Comparison of ENCODE assay signal across 20 cellular contexts in the genomic region with DNA sequence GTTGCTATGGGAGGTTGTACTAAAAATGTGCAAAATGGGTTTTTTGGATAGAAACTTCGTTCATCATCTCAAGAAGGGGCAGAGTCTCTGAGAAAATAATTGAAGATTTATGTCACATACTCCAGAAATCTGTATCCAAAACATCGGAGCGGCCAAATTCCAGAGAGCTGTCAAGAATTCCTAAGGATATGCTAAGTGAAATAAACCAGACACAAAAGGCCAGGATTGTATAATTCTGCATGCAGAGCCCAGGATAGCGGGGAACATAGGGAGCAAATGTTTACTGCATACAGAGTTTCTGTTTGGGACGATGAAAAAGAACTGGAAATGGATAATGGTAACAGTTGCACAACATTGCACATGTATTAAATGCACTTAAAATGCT.
A peak's percentile ranks its signal among the peaks of the same experiment; 100 is the strongest.
DNase-seq lines count a peak whose midpoint lies in the region; ATAC-seq and TF ChIP-seq lines count a peak whose summit lies in the region.
"Had no signal": no experiment of that assay in that cellular context is flagged by ENCODE, and none has a peak within 500 bp of the region (broad histone marks: within the 10 kb centered on the region; RNA-seq: fewer than 3 reads in every experiment).

No MANE protein-coding gene starts in this region.

- H3K36me3 ChIP-seq in OCI-LY7 (ENCODE audit: insufficient read depth, low read length) (no peaks in the 10 kb centered on the region), esophagus muscularis mucosa (no peaks in the 10 kb centered on the region), muscle layer of duodenum (ENCODE audit: control insufficient read depth in 1 of 2, insufficient read depth in 2 of 2, low read length in 2 of 2) (no peaks in the 10 kb centered on the region)
- H3K36me3 ChIP-seq in naive thymus-derived CD4-positive, alpha-beta T cell (ENCODE audit: control insufficient read depth in 2 of 3, insufficient read depth in 3 of 3, low read length in 3 of 3): no peaks in the 10 kb centered on the region
- H3K36me3 ChIP-seq: cardiac muscle cell, ovary had no signal

- POLR2A ChIA-PET in OCI-LY7 (lab: Charles Lee): interaction anchor here (0.6 kb wide), 1 partner anchor 17 kb away, joined by 3 read pairs; no protein-coding TSS in a partner anchor
- POLR2A ChIA-PET in naive thymus-derived CD4-positive, alpha-beta T cell (lab: Charles Lee): no interaction called here

- DNase-seq in AG20443 (ENCODE audit: low spot score) (peak; percentile 47), OCI-LY7 (ENCODE audit: low spot score) (no peak), esophagus muscularis mucosa (ENCODE audit: extremely low spot score) (no peak), endothelial cell (ENCODE audit: low spot score) (no peak), NCI-H1092 (lab: John Stamatoyannopoulos, UW) (no peak)
- DNase-seq in naive thymus-derived CD4-positive, alpha-beta T cell: no peak
- DNase-seq: activated CD4-positive, alpha-beta memory T cell treated with anti-CD3 and anti-CD28 coated beads, Interleukin-2, amount 10 ng/mL, durations not matched to agents 7 days and 5 days; naive thymus-derived CD8-positive, alpha-beta T cell; NCI-H1417 treated with DMSO at 0.1 percent for 48 hours; NCI-H2107; NCI-H524; right cardiac atrium; SW 1271 had no signal

- no peak overlapping the region for H3K27ac Mint-ChIP-seq in endothelial cell (ENCODE audit: unreplicated experiment)
- no peak overlapping the region for H3K27ac Mint-ChIP-seq in naive thymus-derived CD4-positive, alpha-beta T cell
- H3K27ac Mint-ChIP-seq: activated CD4-positive, alpha-beta memory T cell treated with anti-CD3 and anti-CD28 coated beads, Interleukin-2, amount 10 ng/mL, durations not matched to agents 7 days and 5 days; memory B cell had no signal

- no peaks in the 10 kb centered on the region for H3K4me1 Mint-ChIP-seq in endothelial cell (ENCODE audit: unreplicated experiment)
- peaks cover 0 to 3% (median 0%) of the 10 kb centered on the region in 7 donors for H3K4me1 Mint-ChIP-seq in naive thymus-derived CD4-positive, alpha-beta T cell
- H3K4me1 Mint-ChIP-seq: activated CD4-positive, alpha-beta memory T cell treated with anti-CD3 and anti-CD28 coated beads, Interleukin-2, amount 10 ng/mL, durations not matched to agents 7 days and 5 days had no signal

- H3K4me2 ChIP-seq in OCI-LY7 (ENCODE audit: low read length): peak overlapping the region; percentile 40

- H3K9me3 Mint-ChIP-seq in endothelial cell (ENCODE audit: unreplicated experiment): no peaks in the 10 kb centered on the region
- H3K9me3 Mint-ChIP-seq in naive thymus-derived CD4-positive, alpha-beta T cell: peaks cover 0 to 19% (median 2%) of the 10 kb centered on the region in 11 donors

- no peaks in the 10 kb centered on the region for H3K36me3 Mint-ChIP-seq in endothelial cell (ENCODE audit: low read depth, unreplicated experiment)
- no peaks in the 10 kb centered on the region for H3K36me3 Mint-ChIP-seq in naive thymus-derived CD4-positive, alpha-beta T cell
- H3K36me3 Mint-ChIP-seq: naive thymus-derived CD8-positive, alpha-beta T cell had no signal

- no peak for TF ChIP-seq POLR2A in esophagus muscularis mucosa (IDR thresholded peaks at IDR 0.05; ENCODE audit: low read depth)

- peaks cover 18% of the 10 kb centered on the region for H3K4me1 ChIP-seq in OCI-LY7 (ENCODE audit: insufficient read depth, low read length, poor library complexity, severe bottlenecking)
- peaks cover 9 to 34% (median 27%) of the 10 kb centered on the region in 4 donors for H3K4me1 ChIP-seq in esophagus muscularis mucosa
- H3K4me1 ChIP-seq in muscle layer of duodenum (ENCODE audit: control insufficient read depth in 1 of 2, insufficient read depth in 2 of 2, low read length in 2 of 2): peaks cover 5 to 10% of the 10 kb centered on the region in 2 donors
- no peaks in the 10 kb centered on the region for H3K4me1 ChIP-seq in naive thymus-derived CD4-positive, alpha-beta T cell (ENCODE audit: control insufficient read depth in 2 of 2, insufficient read depth in 2 of 2, low read length in 2 of 2)

- no peak for ATAC-seq in naive thymus-derived CD4-positive, alpha-beta T cell
- ATAC-seq in GM21717 (IDR thresholded peaks at IDR 0.05; ENCODE audit: unreplicated experiment): no peak
- ATAC-seq: naive thymus-derived CD8-positive, alpha-beta T cell; right cardiac atrium had no signal

- no TSS peak for BruUV-seq in OCI-LY7 (replicated peaks; lab: Mats Ljungman, UMichigan)

- CTCF ChIA-PET in OCI-LY7 (lab: Charles Lee; ENCODE audit: unreplicated experiment): no interaction called here
- CTCF ChIA-PET in naive thymus-derived CD4-positive, alpha-beta T cell (lab: Charles Lee): no interaction called here

- no peak overlapping the region for H3K4me3 ChIP-seq in OCI-LY7 (ENCODE audit: low read depth, low read length, poor library complexity, severe bottlenecking)
- peak overlapping the region in 1 of 4 donors; percentile 18 for H3K4me3 ChIP-seq in esophagus muscularis mucosa
- H3K4me3 ChIP-seq in muscle layer of duodenum (ENCODE audit: low read depth in 1 of 2, low read length in 2 of 2): no peak overlapping the region
- no peak overlapping the region for H3K4me3 ChIP-seq in naive thymus-derived CD4-positive, alpha-beta T cell (ENCODE audit: low read length)
- H3K4me3 ChIP-seq: cardiac muscle cell, ovary had no signal

- H3K27me3 Mint-ChIP-seq in endothelial cell (ENCODE audit: unreplicated experiment): peaks cover 1% of the 10 kb centered on the region
- peaks cover 0 to 6% (median 0%) of the 10 kb centered on the region in 5 donors for H3K27me3 Mint-ChIP-seq in naive thymus-derived CD4-positive, alpha-beta T cell
- H3K27me3 Mint-ChIP-seq: activated CD4-positive, alpha-beta memory T cell treated with anti-CD3 and anti-CD28 coated beads, Interleukin-2, amount 10 ng/mL, durations not matched to agents 7 days and 5 days had no signal

- no peak for TF ChIP-seq EP300 in esophagus muscularis mucosa (IDR thresholded peaks at IDR 0.05)

- H3K79me2 ChIP-seq in OCI-LY7 (ENCODE audit: insufficient read depth, low read depth, low read length): no peaks in the 10 kb centered on the region

- H3K27ac ChIP-seq in OCI-LY7 (ENCODE audit: low read depth, low read length, poor library complexity, severe bottlenecking) (peak overlapping the region; percentile 33), esophagus muscularis mucosa (replicated peaks in 1 of 4) (peak overlapping the region; percentile 44 to 79 (median 60)), muscle layer of duodenum (ENCODE audit: low read length) (peak overlapping the region; percentile 43)
- H3K27ac ChIP-seq in naive thymus-derived CD4-positive, alpha-beta T cell (ENCODE audit: low read depth, low read length): no peak overlapping the region
- H3K27ac ChIP-seq: C4-2B, cardiac muscle cell, epithelial cell of prostate, ovary had no signal

- H2AFZ ChIP-seq in OCI-LY7 (ENCODE audit: low read length): peak overlapping the region; percentile 83; the same call in 1 of the 2 replicates

- no peaks in the 10 kb centered on the region for H3K27me3 ChIP-seq in esophagus muscularis mucosa
- no peaks in the 10 kb centered on the region for H3K27me3 ChIP-seq in muscle layer of duodenum (ENCODE audit: low read depth, low read length)
- no peaks in the 10 kb centered on the region for H3K27me3 ChIP-seq in naive thymus-derived CD4-positive, alpha-beta T cell (ENCODE audit: control insufficient read depth in 2 of 2, insufficient read depth in 2 of 2, low read length in 2 of 2)
- H3K27me3 ChIP-seq: cardiac muscle cell, ovary had no signal

- WGBS in esophagus muscularis mucosa: 23% methylated on average over 5 of the region's 5 CpGs

- H3K4me3 Mint-ChIP-seq in endothelial cell (ENCODE audit: unreplicated experiment): no peak overlapping the region
- no peak overlapping the region for H3K4me3 Mint-ChIP-seq in naive thymus-derived CD4-positive, alpha-beta T cell
- H3K4me3 Mint-ChIP-seq: activated CD4-positive, alpha-beta memory T cell treated with anti-CD3 and anti-CD28 coated beads, Interleukin-2, amount 10 ng/mL, durations not matched to agents 7 days and 5 days; memory B cell; naive thymus-derived CD8-positive, alpha-beta T cell had no signal

- intact Hi-C loops in OCI-LY7 (cut with micrococcal nuclease; ENCODE audit: unreplicated experiment): no loop called here
- intact Hi-C loops in esophagus muscularis mucosa (cut with DNase I): loop anchor here (5.0 kb wide), 1 partner anchor 197 kb away; no protein-coding TSS in a partner anchor
- intact Hi-C loops in naive thymus-derived CD4-positive, alpha-beta T cell (cut with micrococcal nuclease): no loop called here

- H3K9me3 ChIP-seq in OCI-LY7 (ENCODE audit: low read length) (no peaks in the 10 kb centered on the region), esophagus muscularis mucosa (no peaks in the 10 kb centered on the region), muscle layer of duodenum (ENCODE audit: control insufficient read depth in 1 of 2, low read length in 2 of 2) (no peaks in the 10 kb centered on the region)
- no peaks in the 10 kb centered on the region for H3K9me3 ChIP-seq in naive thymus-derived CD4-positive, alpha-beta T cell (ENCODE audit: control insufficient read depth in 2 of 3, low read length in 3 of 3)
- H3K9me3 ChIP-seq: ovary had no signal

- no peaks in the 10 kb centered on the region for H4K20me1 ChIP-seq in OCI-LY7 (ENCODE audit: insufficient read depth, low read length)

- no peaks in the 10 kb centered on the region for H3K9me2 ChIP-seq in OCI-LY7 (ENCODE audit: insufficient read depth, low read length)

- TF ChIP-seq CTCF in OCI-LY7 (conservative IDR thresholded peaks at IDR 0.05; ENCODE audit: low read length): no peak
- no peak for TF ChIP-seq CTCF in esophagus muscularis mucosa (IDR thresholded peaks at IDR 0.05)
- no peak for TF ChIP-seq CTCF in endothelial cell (IDR thresholded peaks at IDR 0.05; ENCODE audit: unreplicated experiment)
